In genomic region chr4:89100853-89101252, GRCh38 we compare ENCODE assay signal across 14 cellular contexts. TPM values are rescaled to one million over a fixed set of nuclear protein-coding genes. Genes with fewer than 3 reads are reported as not detected.
DNase-seq lines count a peak whose midpoint lies in the region; ATAC-seq and TF ChIP-seq lines count a peak whose summit lies in the region.
"Had no signal": no experiment of that assay in that cellular context is flagged by ENCODE, and none has a peak within 500 bp of the region (broad histone marks: within the 10 kb centered on the region; RNA-seq: fewer than 3 reads in every experiment).

No MANE protein-coding gene starts in this region.

- H3K23ac ChIP-seq in H9 (ENCODE audit: insufficient read length, low read depth, low read length) = no peak overlapping the region

- no peaks in the 10 kb centered on the region for H3K4me1 ChIP-seq in H9 (ENCODE audit: insufficient read depth, low read length)
- no peaks in the 10 kb centered on the region for H3K4me1 ChIP-seq in GM23248 (ENCODE audit: insufficient read depth)
- no peaks in the 10 kb centered on the region for H3K4me1 ChIP-seq in right cardiac atrium (ENCODE audit: control insufficient read depth, insufficient read depth, low read length)
- H3K4me1 ChIP-seq: BE2C had no signal

- DNase-seq in GM12865 (ENCODE audit: low read depth) (no peak), H9 (no peak), GM23248 (no peak), mesothelial cell of epicardium (ENCODE audit: low spot score in 2 of 2, unreplicated experiment in 2 of 2) (no peak), right cardiac atrium (no peak)
- DNase-seq: activated gamma-delta T cell, BE2C, Karpas-422 had no signal

- H4K20me1 ChIP-seq in H9 (ENCODE audit: control insufficient read depth, insufficient read depth, insufficient read length) (no peaks in the 10 kb centered on the region), GM23248 (ENCODE audit: insufficient read depth) (no peaks in the 10 kb centered on the region)

- H3K9me2 ChIP-seq in GM23248 (ENCODE audit: insufficient read depth) = peaks cover 6% of the 10 kb centered on the region; the same call in 1 of the 2 replicates

- ATAC-seq in GM18909 (IDR thresholded peaks at IDR 0.05; ENCODE audit: poor library complexity, unreplicated experiment) (peak; percentile 16), HG03175 (IDR thresholded peaks at IDR 0.05; ENCODE audit: unreplicated experiment) (peak; percentile 2), esophagus mucosa (no peak), right cardiac atrium (no peak)
- ATAC-seq: SK-N-SH treated with all-trans-retinoic acid at 6 μM for 48 hours had no signal

- no peak overlapping the region for H3K27ac ChIP-seq in H9 (ENCODE audit: insufficient read length, low read depth, low read length)
- no peak overlapping the region for H3K27ac ChIP-seq in GM23248
- H3K27ac ChIP-seq in right cardiac atrium (ENCODE audit: low read length) = no peak overlapping the region

- H3K4me3 Mint-ChIP-seq in H9 (no peak overlapping the region), mesothelial cell of epicardium (no peak overlapping the region)
- H3K4me3 Mint-ChIP-seq: central memory CD8-positive, alpha-beta T cell had no signal

- intact Hi-C loops in right cardiac atrium (cut with DNase I) = no loop called here

- H3K4me2 ChIP-seq in H9 (ENCODE audit: insufficient read depth, insufficient read length, low read length) (no peak overlapping the region), GM23248 (ENCODE audit: unreplicated experiment) (no peak overlapping the region)

- no peak overlapping the region for H2BK15ac ChIP-seq in H9 (ENCODE audit: low read depth, low read length)

- H2AK5ac ChIP-seq in H9 (ENCODE audit: insufficient read length, low read length) = no peak overlapping the region

- no peak overlapping the region for H2BK5ac ChIP-seq in H9 (ENCODE audit: insufficient read length, low read length)

- H3T11ph ChIP-seq in H9 (ENCODE audit: low read length) = no peak overlapping the region

- H3K9me3 ChIP-seq in H9 (ENCODE audit: control insufficient read depth, low read depth, low read length) = no peaks in the 10 kb centered on the region
- H3K9me3 ChIP-seq in GM23248 (ENCODE audit: low read depth) = no peaks in the 10 kb centered on the region
- H3K9me3 ChIP-seq in right cardiac atrium (ENCODE audit: control insufficient read depth, low read length) = no peaks in the 10 kb centered on the region
- H3K9me3 ChIP-seq: BE2C had no signal

- H3K27me3 Mint-ChIP-seq in H9 (ENCODE audit: low read depth) (peaks cover 2% of the 10 kb centered on the region; the same call in 1 of the 2 replicates), mesothelial cell of epicardium (ENCODE audit: low read depth) (peaks cover 11% of the 10 kb centered on the region)

- no peak overlapping the region for H2BK120ac ChIP-seq in H9 (ENCODE audit: low read depth, low read length, poor library complexity, severe bottlenecking)

- H4K8ac ChIP-seq in H9 (replicated peaks; ENCODE audit: insufficient read length, low read depth, low read length) = no peak overlapping the region

- no peak overlapping the region for H3K14ac ChIP-seq in H9 (ENCODE audit: insufficient read depth, low read length)

- H3K4me1 Mint-ChIP-seq in H9 (peaks cover 3% of the 10 kb centered on the region in 2 experiments), mesothelial cell of epicardium (no peaks in the 10 kb centered on the region)
- H3K4me1 Mint-ChIP-seq: central memory CD8-positive, alpha-beta T cell had no signal

- no peaks in the 10 kb centered on the region for H3K36me3 ChIP-seq in GM23248 (ENCODE audit: low read depth)
- H3K36me3 ChIP-seq: BE2C had no signal

- H2BK20ac ChIP-seq in H9 (ENCODE audit: low read depth, low read length, poor library complexity, severe bottlenecking) = no peak overlapping the region

- H4K91ac ChIP-seq in H9 (ENCODE audit: insufficient read length, low read depth, low read length) = no peak overlapping the region

- H3K36me3 Mint-ChIP-seq in H9 (ENCODE audit: insufficient read depth in 1 of 3, low read depth in 3 of 3) = no peaks in the 10 kb centered on the region; a peak in 1 of 7 replicates
- H3K36me3 Mint-ChIP-seq in mesothelial cell of epicardium = no peaks in the 10 kb centered on the region

- no peaks in the 10 kb centered on the region for H3K23me2 ChIP-seq in H9 (ENCODE audit: insufficient read length, low read depth, low read length, poor library complexity, severe bottlenecking)

- no peak for TF ChIP-seq CTCF in GM12865 (IDR thresholded peaks at IDR 0.05; ENCODE audit: insufficient read depth, low read depth, low read length, missing control alignments)
- TF ChIP-seq CTCF in H9 (conservative IDR thresholded peaks at IDR 0.05) = no peak
- no peak for TF ChIP-seq CTCF in mesothelial cell of epicardium (IDR thresholded peaks at IDR 0.05; ENCODE audit: unreplicated experiment)

- H3F3A ChIP-seq in GM23248 (ENCODE audit: insufficient read depth) = no peaks in the 10 kb centered on the region

- peak overlapping the region in 2 of 3 experiments; percentile 29 to 73; a peak in 2 of 7 replicates for H3K27ac Mint-ChIP-seq in H9
- H3K27ac Mint-ChIP-seq in mesothelial cell of epicardium = no peak overlapping the region
- H3K27ac Mint-ChIP-seq: progenitor cell of endocrine pancreas had no signal

- H2AFZ ChIP-seq in H9 (ENCODE audit: low read length) (no peak overlapping the region), GM23248 (no peak overlapping the region)

- H3K79me2 ChIP-seq in H9 (ENCODE audit: insufficient read depth, low read length) (no peaks in the 10 kb centered on the region), GM23248 (ENCODE audit: insufficient read depth) (no peaks in the 10 kb centered on the region)

- no peak overlapping the region for H2BK12ac ChIP-seq in H9 (ENCODE audit: insufficient read length, low read depth, low read length)

- in situ Hi-C loops in GM23248 (cut with MboI) = no loop called here

- peaks cover 0 to 6% of the 10 kb centered on the region in 2 experiments; a peak in 3 of 5 replicates for H3K9me3 Mint-ChIP-seq in H9
- peaks cover 3% of the 10 kb centered on the region for H3K9me3 Mint-ChIP-seq in mesothelial cell of epicardium
- H3K9me3 Mint-ChIP-seq: central memory CD8-positive, alpha-beta T cell had no signal

- whole genome bisulfite sequencing in H9 (ENCODE audit: extremely low coverage, insufficient read length, low lambda C conversion rate) = no CpG with 5 or more reads among the region's 3 CpGs
- 31% methylated on average over 3 of the region's 3 CpGs for WGBS in GM23248 (ENCODE audit: low coverage in 1 of 2, low lambda C conversion rate in 2 of 2, missing lambda C conversion rate in 2 of 2), 2 experiments
- WGBS in right cardiac atrium = 72% methylated on average over 3 of the region's 3 CpGs

- no peak overlapping the region for H4K5ac ChIP-seq in H9 (ENCODE audit: insufficient read length, low read depth, low read length)

- H3K9ac ChIP-seq in H9 (ENCODE audit: extremely low read depth, insufficient read length, low read length) = no peak overlapping the region
- no peak overlapping the region for H3K9ac ChIP-seq in GM23248

- H3K4ac ChIP-seq in H9 (ENCODE audit: low read depth, low read length) = no peak overlapping the region

- no peaks in the 10 kb centered on the region for H3K27me3 ChIP-seq in H9 (ENCODE audit: insufficient read depth, low read length)
- H3K27me3 ChIP-seq in GM23248 (replicated peaks; ENCODE audit: insufficient read depth) = 0 out of 2 replicates have a peak, but pooled peaks cover 4% of the 10 kb centered on the region
- H3K27me3 ChIP-seq in right cardiac atrium (ENCODE audit: control insufficient read depth, insufficient read depth) = no peaks in the 10 kb centered on the region

- H3K4me3 ChIP-seq in GM12865 (ENCODE audit: low read depth, low read length) = peak overlapping the region; percentile 13
- H3K4me3 ChIP-seq in GM23248 = no peak overlapping the region
- H3K4me3 ChIP-seq in right cardiac atrium (ENCODE audit: low read length) = no peak overlapping the region

- no peak overlapping the region for H3K56ac ChIP-seq in H9 (ENCODE audit: insufficient read length, low read depth, low read length)

- no peaks in the 10 kb centered on the region for H3K79me1 ChIP-seq in H9 (ENCODE audit: insufficient read depth, low read depth, low read length, poor library complexity, severe bottlenecking)

- no peak overlapping the region for H3K18ac ChIP-seq in H9 (ENCODE audit: insufficient read length, low read depth, low read length)

RNA-seq across cellular contexts. Expression of gene TIGD2, which starts 10.5 kb away (rescaled TPM):
- 10.1 and 10.4 TPM in 2 replicates for total RNA-seq in H9 (2021)
- 3.6 TPM for total RNA-seq in esophagus mucosa
- 9.9 and 10.5 TPM in 2 replicates for total RNA-seq in GM23248 (2014; rRNA removed; shearing (Covaris generic))
- 7.2 and 7.6 TPM in 2 replicates for polyA plus RNA-seq in GM23248 (2016; fragmentation: Nextera tagmentation; extraction: Ambion mirVana)
- total RNA-seq in mesothelial cell of epicardium = 10.7 to 11.5 TPM (median 10.8 TPM) in 3 replicates
- 1 to 10 TPM; 1.8 to 2.8 (median 2.3) TPM for total RNA-seq in right cardiac atrium
- polyA plus RNA-seq in right cardiac atrium = 1.3 TPM

RNA-seq across cellular contexts. Expression of gene FAM13A, which starts 43.9 kb away (rescaled TPM):
- total RNA-seq in H9 (2021) = 12.7 and 12.9 TPM in 2 replicates
- 5.7 TPM for total RNA-seq in esophagus mucosa
- total RNA-seq in GM23248 (2014; rRNA removed; shearing (Covaris generic)) = 6.6 and 7.8 TPM in 2 replicates
- polyA plus RNA-seq in GM23248 (2016; fragmentation: Nextera tagmentation; extraction: Ambion mirVana) = 5.3 and 5.5 TPM in 2 replicates
- 50.2 to 57.7 TPM (median 52.1 TPM) in 3 replicates for total RNA-seq in mesothelial cell of epicardium
- total RNA-seq in right cardiac atrium = 10 to 100 TPM in 3 of 4 donors, 1 to 10 TPM in 1; 8.8 to 18.5 (median 17.2) TPM
- polyA plus RNA-seq in right cardiac atrium = 9.8 TPM

Comparison
In these comparisons a context has a peak if more than half of its experiments do, and no peak if none do; other contexts are left out.
1. ATAC-seq: peak in GM18909 (single experiment) and HG03175 (single experiment); none in esophagus mucosa (single experiment) and right cardiac atrium (0 of 2).